In the genomic region with DNA sequence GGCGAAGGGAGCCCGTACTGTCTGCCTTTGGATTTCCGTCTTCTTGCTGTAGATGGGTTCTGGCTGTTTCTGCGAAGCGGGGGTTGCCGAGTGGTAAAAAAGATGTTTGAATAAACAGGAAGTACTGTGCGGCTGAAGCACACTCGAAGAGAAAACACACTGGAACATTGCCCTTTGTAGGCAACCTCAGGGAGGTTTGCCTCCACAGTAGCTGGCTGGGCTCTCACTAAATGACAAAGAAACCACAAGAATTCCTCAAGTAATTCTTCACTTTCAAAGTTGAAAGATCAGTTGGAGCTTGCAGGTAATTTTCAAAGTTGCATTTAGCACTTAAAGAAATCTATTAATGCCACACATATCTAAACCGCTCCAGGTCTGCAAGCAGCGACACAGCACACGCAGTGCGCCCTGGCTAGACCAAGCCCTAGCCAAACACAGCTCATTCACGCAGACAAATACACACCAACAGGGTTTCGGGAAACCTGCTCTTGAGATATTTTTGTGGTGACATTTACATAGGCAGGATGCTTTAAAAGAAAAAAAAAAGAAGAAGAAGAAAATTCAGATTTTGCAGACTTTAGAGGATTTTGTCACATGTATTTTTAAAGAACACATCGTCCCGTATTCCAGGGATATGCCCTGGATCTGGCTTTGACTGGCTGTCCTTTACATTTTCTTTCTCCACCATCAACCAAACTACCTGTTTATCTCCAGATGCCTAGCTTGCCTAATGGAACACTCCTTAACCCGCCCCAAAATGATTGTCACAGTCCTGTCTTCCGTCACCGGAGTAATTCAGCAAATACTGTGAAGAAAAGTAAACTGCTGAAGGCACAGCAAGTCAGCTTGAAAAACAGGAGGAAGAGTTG, we compare ENCODE assay signal across 8 cellular contexts.
A peak's percentile ranks its signal among the peaks of the same experiment; 100 is the strongest.
DNase-seq lines count a peak whose midpoint lies in the region; ATAC-seq and TF ChIP-seq lines count a peak whose summit lies in the region.

No MANE protein-coding gene starts in this region.

- H3K36me3 ChIP-seq in A673 (ENCODE audit: insufficient read depth, low read length, poor library complexity, severe bottlenecking) = no peaks in the 10 kb centered on the region
- no peaks in the 10 kb centered on the region for H3K36me3 ChIP-seq in ascending aorta
- H3K36me3 ChIP-seq in sigmoid colon = no peaks in the 10 kb centered on the region

- no peak for TF ChIP-seq EP300 in sigmoid colon (IDR thresholded peaks at IDR 0.05)

- H3K27ac ChIP-seq in A673 (ENCODE audit: low read depth, low read length, poor library complexity, severe bottlenecking) (peak overlapping the region; percentile 62), ascending aorta (peak overlapping the region; percentile 85 to 90), sigmoid colon (peak overlapping the region; percentile 84 to 93 (median 86))

- H3K4me3 ChIP-seq in A673 (ENCODE audit: low read depth, low read length, poor library complexity, severe bottlenecking) (peak overlapping the region; percentile 42), ascending aorta (peak overlapping the region; percentile 49 to 73), sigmoid colon (peak overlapping the region; percentile 33 to 61 (median 52))

- peak; percentile 50 to 60 for TF ChIP-seq POLR2A in sigmoid colon (IDR thresholded peaks at IDR 0.05)

- no peaks in the 10 kb centered on the region for H3K27me3 Mint-ChIP-seq in T-cell

- CTCF ChIA-PET in A673 (lab: Charles Lee) (no interaction called here), T-cell (lab: Charles Lee) (interaction anchor here (0.6 to 1.2 kb wide), 7 partner anchors 10 to 378 kb away, joined by 3 to 6 read pairs (median 4); no protein-coding TSS in a partner anchor)

- DNase-seq in A673 (ENCODE audit: low spot score) = peak; percentile 55
- peak; percentile 86 for DNase-seq in HT1080 (ENCODE audit: low read depth)
- peak; percentile 42 to 89 (median 79) for DNase-seq in T-cell
- peak in 1 of 2 donors; percentile 85 for DNase-seq in ascending aorta (ENCODE audit: low spot score in 2 of 2)
- DNase-seq in hepatic stellate cell (ENCODE audit: low spot score) = peak; percentile 32
- peak; percentile 86 for DNase-seq in sigmoid colon
- DNase-seq in NCI-H2171 treated with DMSO at 0.1 percent for 48 hours (lab: John Stamatoyannopoulos, UW) = no peak

- peak; percentile 85 for ATAC-seq in GM19025 (IDR thresholded peaks at IDR 0.05; ENCODE audit: low read depth, unreplicated experiment)
- ATAC-seq in T-cell (replicated peaks in 1 of 4) = peak; percentile 82 to 89 (median 85)

- POLR2A ChIA-PET in A673 (lab: Charles Lee; ENCODE audit: low non-redundant PET) = no interaction called here
- POLR2A ChIA-PET in T-cell (lab: Charles Lee) = interaction anchor here (0.5 to 1.6 kb wide), 19 partner anchors 8 to 591 kb away, joined by 3 to 17 read pairs (median 4); no protein-coding TSS in a partner anchor

- H3K27me3 ChIP-seq in A673 (replicated peaks; ENCODE audit: insufficient read depth, low read depth, low read length, poor library complexity) (no peaks in the 10 kb centered on the region), ascending aorta (no peaks in the 10 kb centered on the region), sigmoid colon (no peaks in the 10 kb centered on the region)

- H3K27ac Mint-ChIP-seq in T-cell = peak overlapping the region; percentile 97 to 99

- 4 to 10% methylated on average over 19 of the region's 19 CpGs for WGBS in sigmoid colon, 2 donors

- TF ChIP-seq CTCF in A673 (conservative IDR thresholded peaks at IDR 0.05; ENCODE audit: low read depth, low read length) (no peak), ascending aorta (IDR thresholded peaks at IDR 0.05) (no peak), sigmoid colon (IDR thresholded peaks at IDR 0.05) (no peak)

- H3K4me1 Mint-ChIP-seq in T-cell = peaks cover 79 to 93% (median 80%) of the 10 kb centered on the region in 3 donors

- H3K9me3 ChIP-seq in A673 (ENCODE audit: low read depth, low read length, poor library complexity, severe bottlenecking) = no peaks in the 10 kb centered on the region
- no peaks in the 10 kb centered on the region for H3K9me3 ChIP-seq in ascending aorta
- no peaks in the 10 kb centered on the region for H3K9me3 ChIP-seq in sigmoid colon

- H3K4me1 ChIP-seq in A673 (ENCODE audit: insufficient read depth, low read length, poor library complexity, severe bottlenecking) (peaks cover 50% of the 10 kb centered on the region), ascending aorta (peaks cover 2 to 36% of the 10 kb centered on the region in 2 donors), sigmoid colon (peaks cover 0 to 81% (median 55%) of the 10 kb centered on the region in 4 donors)

- intact Hi-C loops in A673 (cut with micrococcal nuclease; ENCODE audit: unreplicated experiment) (no loop called here), ascending aorta (cut with DNase I) (loop anchor here (2.0 to 5.0 kb wide), 3 partner anchors 34 to 112 kb away; no protein-coding TSS in a partner anchor), sigmoid colon (cut with DNase I) (loop anchor here (2.0 to 10.0 kb wide), 4 partner anchors 177 to 554 kb away; no protein-coding TSS in a partner anchor)

- no TSS peak for BruUV-seq in A673 (replicated peaks; lab: Mats Ljungman, UMichigan)

- peaks cover 3% of the 10 kb centered on the region for H3K36me3 Mint-ChIP-seq in T-cell

- H3K4me3 Mint-ChIP-seq in T-cell = peak overlapping the region; percentile 83 to 91 (median 91)

- no peaks in the 10 kb centered on the region for H3K9me3 Mint-ChIP-seq in T-cell
